Comparison of ENCODE assay signal across 15 cellular contexts in the genomic region with DNA sequence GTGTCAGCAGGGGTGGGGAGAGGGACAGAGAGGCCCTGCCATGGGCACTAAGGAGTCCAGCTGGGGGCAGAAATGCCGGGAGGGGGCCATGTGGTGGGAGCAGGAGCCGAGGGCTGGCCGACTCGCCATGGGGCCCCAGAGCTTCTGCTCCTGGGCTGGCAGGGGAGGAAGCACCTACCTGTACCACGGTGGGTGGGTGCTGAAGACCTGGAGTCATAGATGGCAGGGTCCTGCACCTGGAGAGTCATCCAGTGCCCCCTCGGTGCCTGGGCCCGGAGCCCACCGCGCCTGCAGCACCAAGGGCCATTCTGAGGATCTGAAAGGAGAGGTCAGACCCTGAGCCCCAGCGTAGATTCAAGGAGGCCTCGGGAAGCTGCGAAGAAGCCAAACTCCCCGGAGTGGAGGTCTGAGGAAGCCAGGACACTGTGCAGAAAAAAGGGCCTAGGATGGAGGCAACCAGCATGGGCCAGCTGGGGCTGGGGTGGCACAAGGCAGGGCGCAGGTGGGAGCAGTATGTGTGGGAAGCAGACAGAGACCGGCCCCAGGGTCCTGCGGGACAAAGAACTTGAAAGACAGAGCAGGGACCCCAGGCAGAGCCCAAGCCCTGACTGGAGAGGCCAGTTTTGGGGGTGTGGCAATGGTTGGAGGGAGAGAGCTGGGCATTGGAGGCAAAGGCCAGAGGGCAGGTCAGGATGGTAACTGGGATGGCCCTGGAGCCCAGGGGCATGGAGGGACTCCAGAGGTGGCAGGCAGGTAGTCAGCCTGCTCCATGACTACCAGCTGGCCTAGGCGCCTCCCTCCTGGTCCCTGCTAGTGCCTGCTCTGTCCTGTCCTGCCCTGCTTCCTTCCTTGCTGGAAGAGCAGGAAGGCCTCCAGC. TPM values are rescaled to one million over a fixed set of nuclear protein-coding genes. Genes with fewer than 3 reads are reported as not detected.
DNase-seq lines count a peak whose midpoint lies in the region; ATAC-seq, FAIRE-seq and TF ChIP-seq lines count a peak whose summit lies in the region.
"Had no signal": no experiment of that assay in that cellular context is flagged by ENCODE, and none has a peak within 500 bp of the region (broad histone marks: within the 10 kb centered on the region; RNA-seq: fewer than 3 reads in every experiment).

No MANE protein-coding gene starts in this region.

- H3K4me3 Mint-ChIP-seq in activated T-cell treated with anti-CD3 and anti-CD28 coated beads, Interleukin-2, amount 50 U/mL, for 72 hours = peak overlapping the region; percentile 62 to 77
- peak overlapping the region; percentile 78 for H3K4me3 Mint-ChIP-seq in activated T-helper 17 cell treated with anti-CD3 and anti-CD28 coated beads, Interleukin-2, amount 50 U/mL, for 72 hours
- peak overlapping the region; percentile 70 for H3K4me3 Mint-ChIP-seq in stimulated activated effector memory CD8-positive, alpha-beta T cell treated with anti-CD3 and anti-CD28 coated beads, Interleukin-12 subunit alpha, Interleukin-12 subunit beta, amount 100 ng/mL, for 72 hours

- POLR2A ChIA-PET in HepG2 (lab: Yijun Ruan, JAX) = no interaction called here

- BruUV-seq in HepG2 (replicated peaks; lab: Mats Ljungman, UMichigan) = no TSS peak

- peaks cover 11% of the 10 kb centered on the region for H3K27me3 Mint-ChIP-seq in activated T-cell treated with anti-CD3 and anti-CD28 coated beads, Interleukin-2, amount 50 U/mL, for 72 hours (ENCODE audit: low read depth)
- peaks cover 8% of the 10 kb centered on the region for H3K27me3 Mint-ChIP-seq in activated T-helper 17 cell treated with anti-CD3 and anti-CD28 coated beads, Interleukin-2, amount 50 U/mL, for 72 hours

- H3K9me3 ChIP-seq in HepG2 (ENCODE audit: low read length) = no peaks in the 10 kb centered on the region
- H3K9me3 ChIP-seq: right atrium auricular region, transverse colon had no signal

- no peaks in the 10 kb centered on the region for H3K36me3 ChIP-seq in HepG2 (replicated peaks in 1 of 2; ENCODE audit: control insufficient read depth in 1 of 2, insufficient read depth in 2 of 2, low read length in 2 of 2)
- H3K36me3 ChIP-seq: right atrium auricular region, transverse colon had no signal

- no peak overlapping the region for H3K9ac ChIP-seq in HepG2 (ENCODE audit: insufficient read depth, low read depth, low read length)

- no peak overlapping the region for H2AFZ ChIP-seq in HepG2 (ENCODE audit: low read length)
- H2AFZ ChIP-seq: hepatocyte had no signal

- DNase-seq in activated T-cell treated with anti-CD3 and anti-CD28 coated beads, Interleukin-2, amount 50 U/mL, for 72 hours = no peak
- DNase-seq in activated T-cell treated with anti-CD3 and anti-CD28 coated beads for 4 hours = no peak
- DNase-seq in HepG2 (ENCODE audit: low spot score) = no peak
- no peak for DNase-seq in stimulated activated effector memory CD8-positive, alpha-beta T cell treated with anti-CD3 and anti-CD28 coated beads, Interleukin-12 subunit alpha, Interleukin-12 subunit beta, amount 100 ng/mL, for 72 hours (ENCODE audit: low spot score in 2 of 2)
- DNase-seq in stimulated activated naive CD4-positive, alpha-beta T cell treated with Interleukin-2 at 50 U/mL for 16 hours (lab: John Stamatoyannopoulos, UW) = no peak
- DNase-seq in GDM1 (lab: John Stamatoyannopoulos, UW) = no peak
- DNase-seq: activated CD4-positive, alpha-beta T cell treated with anti-CD3 and anti-CD28 coated beads for 4 hours; activated T-cell treated with anti-CD3 and anti-CD28 coated beads, Interleukin-2, amount 50 U/mL, for 48 hours; NCI-H187; NCI-H524 treated with DMSO at 0.1 percent for 48 hours; transverse colon had no signal

- in situ Hi-C loops in HepG2 (cut with HindIII; ENCODE audit: extremely low pct_ligation_motif_present, low pct_unique_long_range_greater_than_20kb) = no loop called here

- CTCF ChIA-PET in HepG2 (lab: Yijun Ruan, JAX; ENCODE audit: low intra/inter-chr PET ratio, low total read pairs) = no interaction called here

- no peak overlapping the region for H3K4me3 ChIP-seq in HepG2 (replicated peaks in 1 of 3; ENCODE audit: insufficient read depth in 1 of 3, low read depth in 2 of 3, low read length in 3 of 3)
- H3K4me3 ChIP-seq: hepatocyte, right atrium auricular region, transverse colon had no signal

- TF ChIP-seq EP300 in HepG2 (IDR thresholded peaks at IDR 0.05; ENCODE audit: low read depth in 2 of 2, low read length in 2 of 2) (no peak), HepG2 (CRISPR knock-in tag; IDR thresholded peaks at IDR 0.05; ENCODE audit: borderline replicate concordance) (no peak)

- TF ChIP-seq CTCF in HepG2 (CRISPR knock-in tag; IDR thresholded peaks at IDR 0.05) = no peak

- H3K36me3 Mint-ChIP-seq in activated T-cell treated with anti-CD3 and anti-CD28 coated beads, Interleukin-2, amount 50 U/mL, for 72 hours (ENCODE audit: insufficient read depth in 2 of 2) = no peaks in the 10 kb centered on the region
- no peaks in the 10 kb centered on the region for H3K36me3 Mint-ChIP-seq in activated T-helper 17 cell treated with anti-CD3 and anti-CD28 coated beads, Interleukin-2, amount 50 U/mL, for 72 hours (ENCODE audit: low read depth)
- H3K36me3 Mint-ChIP-seq in stimulated activated effector memory CD8-positive, alpha-beta T cell treated with anti-CD3 and anti-CD28 coated beads, Interleukin-12 subunit alpha, Interleukin-12 subunit beta, amount 100 ng/mL, for 72 hours = peaks cover 5% of the 10 kb centered on the region

- peaks cover 5 to 69% of the 10 kb centered on the region in 2 experiments for H3K27me3 ChIP-seq in HepG2 (ENCODE audit: control insufficient read depth in 1 of 2, insufficient read depth in 2 of 2, low read length in 2 of 2)
- H3K27me3 ChIP-seq: hepatocyte, right atrium auricular region had no signal

- intact Hi-C loops in HepG2 (cut with micrococcal nuclease; ENCODE audit: unreplicated experiment) = no loop called here

- H3K27ac Mint-ChIP-seq in activated T-cell treated with anti-CD3 and anti-CD28 coated beads, Interleukin-2, amount 50 U/mL, for 72 hours = no peak overlapping the region
- H3K27ac Mint-ChIP-seq in activated T-helper 17 cell treated with anti-CD3 and anti-CD28 coated beads, Interleukin-2, amount 50 U/mL, for 72 hours = peak overlapping the region; percentile 72
- H3K27ac Mint-ChIP-seq in stimulated activated effector memory CD8-positive, alpha-beta T cell treated with anti-CD3 and anti-CD28 coated beads, Interleukin-12 subunit alpha, Interleukin-12 subunit beta, amount 100 ng/mL, for 72 hours = peak overlapping the region; percentile 83

- TF ChIP-seq POLR2A in HepG2 (IDR thresholded peaks at IDR 0.05; ENCODE audit: insufficient read depth in 1 of 2, low read depth in 2 of 2, low read length in 2 of 2) = no peak

- no peak for FAIRE-seq in HepG2 (lab: Jason Lieb, UNC)

- ATAC-seq in activated T-cell treated with anti-CD3 and anti-CD28 coated beads, Interleukin-2, amount 50 U/mL, for 72 hours (replicated peaks in 1 of 2) = no peak
- ATAC-seq in activated T-helper 17 cell treated with anti-CD3 and anti-CD28 coated beads, Interleukin-2, amount 50 U/mL, for 72 hours (replicated peaks) = no peak
- peak; percentile 17; the same call in 2 of the 3 replicates for ATAC-seq in HepG2
- no peak for ATAC-seq in stimulated activated effector memory CD8-positive, alpha-beta T cell treated with anti-CD3 and anti-CD28 coated beads, Interleukin-12 subunit alpha, Interleukin-12 subunit beta, amount 100 ng/mL, for 72 hours
- ATAC-seq in GM21723 (IDR thresholded peaks at IDR 0.05; ENCODE audit: unreplicated experiment) = no peak

- peaks cover 18% of the 10 kb centered on the region for H3K4me1 ChIP-seq in HepG2 (ENCODE audit: insufficient read depth, low read length)

- H3K27ac ChIP-seq in HepG2 (ENCODE audit: extremely low read length, insufficient read depth, low read length) = no peak overlapping the region
- H3K27ac ChIP-seq: hepatocyte, right atrium auricular region, transverse colon had no signal

- TF ChIP-seq RAD21 in HepG2 (CRISPR knock-in tag; IDR thresholded peaks at IDR 0.05) = no peak

- H3K79me2 ChIP-seq in HepG2 (ENCODE audit: insufficient read depth, low read length) = no peaks in the 10 kb centered on the region
- H3K79me2 ChIP-seq: hepatocyte had no signal

- H3K4me1 Mint-ChIP-seq in activated T-cell treated with anti-CD3 and anti-CD28 coated beads, Interleukin-2, amount 50 U/mL, for 72 hours (ENCODE audit: low read depth) = peaks cover 36% of the 10 kb centered on the region
- peaks cover 14% of the 10 kb centered on the region for H3K4me1 Mint-ChIP-seq in activated T-helper 17 cell treated with anti-CD3 and anti-CD28 coated beads, Interleukin-2, amount 50 U/mL, for 72 hours
- peaks cover 40% of the 10 kb centered on the region for H3K4me1 Mint-ChIP-seq in stimulated activated effector memory CD8-positive, alpha-beta T cell treated with anti-CD3 and anti-CD28 coated beads, Interleukin-12 subunit alpha, Interleukin-12 subunit beta, amount 100 ng/mL, for 72 hours

- H3K4me2 ChIP-seq in HepG2 (ENCODE audit: low read depth, low read length) = no peak overlapping the region

- H3K9me3 Mint-ChIP-seq in activated T-cell treated with anti-CD3 and anti-CD28 coated beads, Interleukin-2, amount 50 U/mL, for 72 hours = no peaks in the 10 kb centered on the region
- no peaks in the 10 kb centered on the region for H3K9me3 Mint-ChIP-seq in activated T-helper 17 cell treated with anti-CD3 and anti-CD28 coated beads, Interleukin-2, amount 50 U/mL, for 72 hours
- no peaks in the 10 kb centered on the region for H3K9me3 Mint-ChIP-seq in stimulated activated effector memory CD8-positive, alpha-beta T cell treated with anti-CD3 and anti-CD28 coated beads, Interleukin-12 subunit alpha, Interleukin-12 subunit beta, amount 100 ng/mL, for 72 hours

- H4K20me1 ChIP-seq in HepG2 (ENCODE audit: insufficient read depth, low read length) = no peaks in the 10 kb centered on the region

- WGBS in HepG2 (ENCODE audit: low lambda C conversion rate) = 19% methylated on average over 14 of the region's 17 CpGs

RNA-seq across cellular contexts. Expression of a gene that starts 26.7 kb away (rescaled TPM):
- total RNA-seq in activated T-cell treated with anti-CD3 and anti-CD28 coated beads, Interleukin-2, amount 50 U/mL, for 72 hours = 1 to 10 TPM; 6.5 to 8.2 TPM
- 10 to 100 TPM in 1 of 2 donors, 1 to 10 TPM in 1; 1.3 to 11.8 TPM for total RNA-seq in activated T-helper 17 cell treated with anti-CD3 and anti-CD28 coated beads, Interleukin-2, amount 50 U/mL, for 72 hours
- 0.53 and 0.62 TPM in 2 replicates for total RNA-seq in HepG2 (2016; rRNA removed; fragmentation: Illumina TruSeq; extraction: Trizol)
- total RNA-seq in HepG2 (2016; cell fraction: cytosol; rRNA removed; fragmentation: Illumina TruSeq; extraction: Trizol; ENCODE audit: low read depth) = 0.79 and 1.2 TPM in 2 replicates
- 0.24 and 0.84 TPM in 2 replicates for total RNA-seq in HepG2 (2016; cell fraction: insoluble cytoplasmic fraction; rRNA removed; fragmentation: Illumina TruSeq; extraction: Trizol)
- total RNA-seq in HepG2 (2016; cell fraction: membrane; rRNA removed; fragmentation: Illumina TruSeq; extraction: Trizol) = 0.86 and 1.2 TPM in 2 replicates
- 0.62 and 1.0 TPM in 2 replicates for total RNA-seq in HepG2 (2016; cell fraction: nucleus; rRNA removed; fragmentation: Illumina TruSeq; extraction: Trizol)
- 0.20 and 0.44 TPM in 2 replicates for polyA plus RNA-seq in HepG2 (2011; rRNA removed)
- polyA plus RNA-seq in HepG2 (2011; cell fraction: cytosol; rRNA removed) = 0.08 and 0.09 TPM in 2 replicates
- polyA plus RNA-seq in HepG2 (2011; cell fraction: nucleus; rRNA removed) = 1.7 and 2.4 TPM in 2 replicates
- polyA plus RNA-seq in HepG2 (2012) = 3.8 and 4.0 TPM in 2 replicates
- polyA plus RNA-seq in HepG2 (2016; cell fraction: cytosol; fragmentation: Illumina TruSeq; extraction: Trizol; ENCODE audit: low read depth) = 0.55 and 0.76 TPM in 2 replicates
- polyA plus RNA-seq in HepG2 (2016; cell fraction: insoluble cytoplasmic fraction; fragmentation: Illumina TruSeq; extraction: Trizol; ENCODE audit: low read depth) = 0.35 and 0.52 TPM in 2 replicates
- 0.62 and 0.80 TPM in 2 replicates for polyA plus RNA-seq in HepG2 (2016; cell fraction: membrane; fragmentation: Illumina TruSeq; extraction: Trizol; ENCODE audit: low read depth)
- polyA plus RNA-seq in HepG2 (2016; cell fraction: nucleus; fragmentation: Illumina TruSeq; extraction: Trizol; ENCODE audit: insufficient read depth, low read depth) = 2.7 and 3.3 TPM in 2 replicates
- polyA minus RNA-seq in HepG2 (2011; rRNA and poly(A)+ RNA removed; ENCODE audit: low replicate concordance) = 0.38 and 3.6 TPM in 2 replicates
- 1.1 TPM in 1 of 2 replicates, not detected in the other for polyA minus RNA-seq in HepG2 (2011; cell fraction: cytosol; rRNA and poly(A)+ RNA removed)
- polyA minus RNA-seq in HepG2 (2011; cell fraction: nucleus; rRNA and poly(A)+ RNA removed) = 0.25 and 0.64 TPM in 2 replicates

RNA-seq across cellular contexts. Expression of a gene that starts 42.9 kb away (rescaled TPM):
- 10 to 100 TPM; 30.3 to 42.1 TPM for total RNA-seq in activated T-cell treated with anti-CD3 and anti-CD28 coated beads, Interleukin-2, amount 50 U/mL, for 72 hours
- 10 to 100 TPM; 31.3 to 36.3 TPM for total RNA-seq in activated T-helper 17 cell treated with anti-CD3 and anti-CD28 coated beads, Interleukin-2, amount 50 U/mL, for 72 hours
- 10.2 and 21.5 TPM in 2 replicates for total RNA-seq in HepG2 (2016; rRNA removed; fragmentation: Illumina TruSeq; extraction: Trizol)
- 1.7 and 2.5 TPM in 2 replicates for total RNA-seq in HepG2 (2016; cell fraction: cytosol; rRNA removed; fragmentation: Illumina TruSeq; extraction: Trizol; ENCODE audit: low read depth)
- total RNA-seq in HepG2 (2016; cell fraction: insoluble cytoplasmic fraction; rRNA removed; fragmentation: Illumina TruSeq; extraction: Trizol) = 9.4 and 21.0 TPM in 2 replicates
- 5.8 and 7.3 TPM in 2 replicates for total RNA-seq in HepG2 (2016; cell fraction: membrane; rRNA removed; fragmentation: Illumina TruSeq; extraction: Trizol)
- 26.3 and 31.0 TPM in 2 replicates for total RNA-seq in HepG2 (2016; cell fraction: nucleus; rRNA removed; fragmentation: Illumina TruSeq; extraction: Trizol)
- 15.4 and 22.5 TPM in 2 replicates for polyA plus RNA-seq in HepG2 (2011; rRNA removed)
- 13.1 and 17.3 TPM in 2 replicates for polyA plus RNA-seq in HepG2 (2011; cell fraction: cytosol; rRNA removed)
- polyA plus RNA-seq in HepG2 (2011; cell fraction: nucleus; rRNA removed) = 62.4 and 64.6 TPM in 2 replicates
- polyA plus RNA-seq in HepG2 (2012) = 12.1 and 17.0 TPM in 2 replicates
- 1.1 and 1.3 TPM in 2 replicates for polyA plus RNA-seq in HepG2 (2016; cell fraction: cytosol; fragmentation: Illumina TruSeq; extraction: Trizol; ENCODE audit: low read depth)
- polyA plus RNA-seq in HepG2 (2016; cell fraction: insoluble cytoplasmic fraction; fragmentation: Illumina TruSeq; extraction: Trizol; ENCODE audit: low read depth) = 8.7 and 8.9 TPM in 2 replicates
- 3.0 and 4.1 TPM in 2 replicates for polyA plus RNA-seq in HepG2 (2016; cell fraction: membrane; fragmentation: Illumina TruSeq; extraction: Trizol; ENCODE audit: low read depth)
- polyA plus RNA-seq in HepG2 (2016; cell fraction: nucleus; fragmentation: Illumina TruSeq; extraction: Trizol; ENCODE audit: insufficient read depth, low read depth) = 33.0 and 37.5 TPM in 2 replicates
- 28.1 and 43.5 TPM in 2 replicates for polyA minus RNA-seq in HepG2 (2011; rRNA and poly(A)+ RNA removed; ENCODE audit: low replicate concordance)
- polyA minus RNA-seq in HepG2 (2011; cell fraction: cytosol; rRNA and poly(A)+ RNA removed) = 15.1 and 16.0 TPM in 2 replicates
- 30.7 and 33.6 TPM in 2 replicates for polyA minus RNA-seq in HepG2 (2011; cell fraction: nucleus; rRNA and poly(A)+ RNA removed)

RNA-seq across cellular contexts. Expression of a gene that starts 48.2 kb away (rescaled TPM):
- total RNA-seq in activated T-cell treated with anti-CD3 and anti-CD28 coated beads, Interleukin-2, amount 50 U/mL, for 72 hours = 10 to 100 TPM; 29.7 to 31.9 TPM
- total RNA-seq in activated T-helper 17 cell treated with anti-CD3 and anti-CD28 coated beads, Interleukin-2, amount 50 U/mL, for 72 hours = 10 to 100 TPM; 26.9 to 55.2 TPM
- 42.5 and 43.0 TPM in 2 replicates for total RNA-seq in HepG2 (2016; rRNA removed; fragmentation: Illumina TruSeq; extraction: Trizol)
- total RNA-seq in HepG2 (2016; cell fraction: cytosol; rRNA removed; fragmentation: Illumina TruSeq; extraction: Trizol; ENCODE audit: low read depth) = 7.5 and 8.4 TPM in 2 replicates
- total RNA-seq in HepG2 (2016; cell fraction: insoluble cytoplasmic fraction; rRNA removed; fragmentation: Illumina TruSeq; extraction: Trizol) = 41.2 and 42.3 TPM in 2 replicates
- 21.7 and 24.5 TPM in 2 replicates for total RNA-seq in HepG2 (2016; cell fraction: membrane; rRNA removed; fragmentation: Illumina TruSeq; extraction: Trizol)
- 22.4 and 24.6 TPM in 2 replicates for total RNA-seq in HepG2 (2016; cell fraction: nucleus; rRNA removed; fragmentation: Illumina TruSeq; extraction: Trizol)
- polyA plus RNA-seq in HepG2 (2011; rRNA removed) = 16.3 and 18.5 TPM in 2 replicates
- 19.7 and 19.8 TPM in 2 replicates for polyA plus RNA-seq in HepG2 (2011; cell fraction: cytosol; rRNA removed)
- 20.0 and 25.1 TPM in 2 replicates for polyA plus RNA-seq in HepG2 (2011; cell fraction: nucleus; rRNA removed)
- polyA plus RNA-seq in HepG2 (2012) = 12.8 and 19.4 TPM in 2 replicates
- 5.7 and 6.2 TPM in 2 replicates for polyA plus RNA-seq in HepG2 (2016; cell fraction: cytosol; fragmentation: Illumina TruSeq; extraction: Trizol; ENCODE audit: low read depth)
- 26.4 and 36.5 TPM in 2 replicates for polyA plus RNA-seq in HepG2 (2016; cell fraction: insoluble cytoplasmic fraction; fragmentation: Illumina TruSeq; extraction: Trizol; ENCODE audit: low read depth)
- 12.8 and 14.1 TPM in 2 replicates for polyA plus RNA-seq in HepG2 (2016; cell fraction: membrane; fragmentation: Illumina TruSeq; extraction: Trizol; ENCODE audit: low read depth)
- polyA plus RNA-seq in HepG2 (2016; cell fraction: nucleus; fragmentation: Illumina TruSeq; extraction: Trizol; ENCODE audit: insufficient read depth, low read depth) = 33.8 and 36.4 TPM in 2 replicates
- polyA minus RNA-seq in HepG2 (2011; rRNA and poly(A)+ RNA removed; ENCODE audit: low replicate concordance) = 23.8 and 78.9 TPM in 2 replicates
- 9.2 and 9.3 TPM in 2 replicates for polyA minus RNA-seq in HepG2 (2011; cell fraction: cytosol; rRNA and poly(A)+ RNA removed)
- 13.9 and 19.9 TPM in 2 replicates for polyA minus RNA-seq in HepG2 (2011; cell fraction: nucleus; rRNA and poly(A)+ RNA removed)
